Comparison of ENCODE assay signal across 12 cellular contexts in the genomic region with DNA sequence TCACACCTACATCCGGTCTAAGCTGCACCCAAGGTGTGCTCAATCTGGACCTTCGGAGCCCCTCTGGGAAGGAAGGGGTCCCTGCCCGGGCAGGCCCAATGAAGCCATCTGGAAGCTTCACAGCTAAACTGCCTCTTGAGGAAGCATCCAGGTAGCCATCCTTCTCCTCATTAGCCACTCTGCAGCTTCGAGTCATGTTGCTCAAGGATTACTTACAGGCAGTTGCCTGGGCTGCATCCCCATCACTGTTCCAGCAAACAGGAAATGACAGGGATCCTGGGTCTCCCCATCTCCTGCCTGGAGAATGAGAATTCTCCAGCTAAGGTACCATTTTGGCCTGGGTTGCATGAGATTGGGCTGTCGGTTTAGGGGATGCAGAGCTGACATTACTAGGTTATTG.
"Had no signal": no experiment of that assay in that cellular context is flagged by ENCODE, and none has a peak within 500 bp of the region (broad histone marks: within the 10 kb centered on the region; RNA-seq: fewer than 3 reads in every experiment).

No MANE protein-coding gene starts in this region.

- H3K9me3 ChIP-seq: pancreas, prostate gland, right lobe of liver, uterus had no signal

- H3K27me3 ChIP-seq: hepatocyte, pancreas, right lobe of liver, uterus had no signal

- H3K4me1 Mint-ChIP-seq: mesothelial cell of epicardium, neural crest cell had no signal

- ATAC-seq: natural killer cell, pancreas, right lobe of liver had no signal

- DNase-seq: foreskin melanocyte; natural killer cell; pancreas; right lobe of liver; stimulated activated CD4-positive, alpha-beta T cell treated with anti-CD3 and anti-CD28 coated beads, Interleukin-12 subunit alpha, Interleukin-12 subunit beta, amount 100 ng/mL, for 4 hours; stimulated activated naive CD4-positive, alpha-beta T cell; trophoblast cell; uterus had no signal

- H3K36me3 Mint-ChIP-seq: mesothelial cell of epicardium, natural killer cell had no signal

- H3K27ac Mint-ChIP-seq: mesothelial cell of epicardium, natural killer cell had no signal

- H3K4me1 ChIP-seq: pancreas, prostate gland, right lobe of liver, uterus had no signal

- H3K27ac ChIP-seq: hepatocyte, pancreas, prostate gland, right lobe of liver, uterus had no signal

- H3K9me3 Mint-ChIP-seq: mesothelial cell of epicardium, natural killer cell, neural crest cell had no signal

- H3K4me3 ChIP-seq: hepatocyte, pancreas, prostate gland, right lobe of liver, uterus had no signal

- H3K4me3 Mint-ChIP-seq: mesothelial cell of epicardium, natural killer cell, neural crest cell had no signal

- H3K36me3 ChIP-seq: pancreas, prostate gland, right lobe of liver, uterus had no signal
